ENCODE assay signal across 11 cellular contexts in the genomic region with DNA sequence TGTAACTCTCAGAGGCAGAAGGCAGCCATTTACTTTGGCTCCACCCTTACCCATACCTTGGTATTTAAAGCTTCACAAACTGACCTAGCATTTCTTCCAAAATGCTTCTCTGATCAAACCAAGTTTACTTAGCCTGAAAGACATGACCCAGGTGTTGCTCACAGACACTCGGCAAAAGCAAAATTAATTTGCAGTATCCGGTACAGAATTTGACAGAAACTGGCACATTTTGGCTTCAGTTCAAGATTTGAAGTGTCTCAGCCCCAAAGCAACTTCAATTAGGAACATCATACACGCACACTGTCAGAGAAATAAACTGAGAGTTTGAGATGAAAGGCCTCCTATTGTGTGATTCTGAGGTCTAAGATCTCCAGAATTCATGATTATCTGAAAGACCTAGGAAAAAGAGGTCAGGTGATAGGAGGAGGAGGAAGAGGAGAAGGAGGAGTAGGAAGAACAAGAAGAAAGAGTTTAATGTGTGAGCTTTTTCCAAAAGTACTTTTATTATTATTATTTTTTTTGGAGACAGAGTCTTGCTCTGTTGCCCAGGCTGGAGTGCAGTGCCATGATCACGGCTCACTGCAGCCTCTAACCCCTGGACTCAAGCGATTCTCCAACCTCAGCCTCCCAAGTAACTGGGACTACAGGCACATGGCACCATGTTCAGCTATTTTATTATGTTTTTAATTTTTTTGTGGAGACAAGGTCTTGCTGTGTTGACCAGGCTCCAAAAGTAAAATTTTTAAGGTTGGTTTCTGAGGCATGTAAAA.
DNase-seq lines count a peak whose midpoint lies in the region; ATAC-seq, FAIRE-seq and TF ChIP-seq lines count a peak whose summit lies in the region.
"Had no signal": no experiment of that assay in that cellular context is flagged by ENCODE, and none has a peak within 500 bp of the region (broad histone marks: within the 10 kb centered on the region; RNA-seq: fewer than 3 reads in every experiment).

No MANE protein-coding gene starts in this region.

- H3K9ac ChIP-seq in IMR-90 (ENCODE audit: low read depth, low read length) (no peak overlapping the region), H1 (replicated peaks in 1 of 4; ENCODE audit: extremely low read depth in 1 of 4, low read depth in 3 of 4, low read length in 3 of 4) (no peak overlapping the region)

- H2BK15ac ChIP-seq in IMR-90 (ENCODE audit: low read depth, low read length) (peak overlapping the region; percentile 47; the same call in 1 of the 3 replicates), H1 (ENCODE audit: low read length) (no peak overlapping the region)

- peaks cover 6% of the 10 kb centered on the region for H4K20me1 ChIP-seq in IMR-90 (ENCODE audit: insufficient read depth, low read length)
- no peaks in the 10 kb centered on the region for H4K20me1 ChIP-seq in H1 (replicated peaks in 1 of 2; ENCODE audit: control insufficient read depth in 1 of 2, insufficient read depth in 2 of 2, low read length in 2 of 2)

- H2AK5ac ChIP-seq in IMR-90 (ENCODE audit: low read depth, low read length), result peak overlapping the region; percentile 16
- peak overlapping the region; percentile 6; the same call in 1 of the 2 replicates for H2AK5ac ChIP-seq in H1 (ENCODE audit: low read depth, low read length)

- no peaks in the 10 kb centered on the region for H3K9me3 ChIP-seq in CD4-positive, alpha-beta T cell (ENCODE audit: control insufficient read depth, low read length)
- H3K9me3 ChIP-seq in IMR-90 (ENCODE audit: control insufficient read depth, insufficient read depth, low read length) (no peaks in the 10 kb centered on the region), H1 (ENCODE audit: insufficient read depth in 2 of 2, low read depth in 1 of 2, low read length in 1 of 2) (no peaks in the 10 kb centered on the region), psoas muscle (no peaks in the 10 kb centered on the region)
- H3K9me3 ChIP-seq: BLaER1, ovary had no signal

- peaks cover 42 to 78% of the 10 kb centered on the region in 2 experiments for H3K79me1 ChIP-seq in IMR-90 (ENCODE audit: low read depth in 1 of 2, low read length in 2 of 2)
- 0 out of 2 replicates have a peak, but pooled peaks cover 3% of the 10 kb centered on the region for H3K79me1 ChIP-seq in H1 (ENCODE audit: low read depth, low read length)

- H3K27me3 ChIP-seq in CD4-positive, alpha-beta T cell (ENCODE audit: control insufficient read depth, insufficient read depth, low read length), result no peaks in the 10 kb centered on the region
- H3K27me3 ChIP-seq in IMR-90 (ENCODE audit: control insufficient read depth, insufficient read depth, low read length) (no peaks in the 10 kb centered on the region), H1 (replicated peaks in 1 of 4; ENCODE audit: control insufficient read depth in 3 of 4, extremely low read depth in 1 of 4, insufficient read depth in 3 of 4, low read length in 3 of 4) (no peaks in the 10 kb centered on the region), psoas muscle (ENCODE audit: insufficient read depth in 3 of 3, low read length in 2 of 3) (no peaks in the 10 kb centered on the region)
- H3K27me3 ChIP-seq: BLaER1, hepatocyte, ovary had no signal

- peaks cover 70% of the 10 kb centered on the region for H3K4me1 Mint-ChIP-seq in CD4-positive, alpha-beta T cell (ENCODE audit: low read depth)

- TF ChIP-seq POLR2A in IMR-90 (IDR thresholded peaks at IDR 0.05; ENCODE audit: low read depth, low read length) (no peak), H1 (IDR thresholded peaks at IDR 0.05; ENCODE audit: control extremely low read depth in 1 of 2, low read depth in 2 of 2, low read length in 2 of 2) (no peak), H54 (IDR thresholded peaks at IDR 0.05; ENCODE audit: low read depth, low read length) (no peak)

- H3K4me1 ChIP-seq in IMR-90 (ENCODE audit: control insufficient read depth, insufficient read depth, low read length) (peaks cover 42% of the 10 kb centered on the region), H1 (replicated peaks in 1 of 4; ENCODE audit: control insufficient read depth in 3 of 4, insufficient read depth in 4 of 4, low read length in 3 of 4) (peaks cover 18 to 41% (median 31%) of the 10 kb centered on the region in 4 experiments), psoas muscle (peaks cover 44% of the 10 kb centered on the region)

- H3K9me1 ChIP-seq in IMR-90 (ENCODE audit: insufficient read depth, low read length), result peaks cover 35% of the 10 kb centered on the region

- H4K8ac ChIP-seq in IMR-90 (ENCODE audit: low read depth in 2 of 2, low read length in 2 of 2) (peak overlapping the region; percentile 44 to 66), H1 (ENCODE audit: extremely low read depth, insufficient read depth, low read length) (no peak overlapping the region)

- no peak for TF ChIP-seq EP300 in H1 (IDR thresholded peaks at IDR 0.05; ENCODE audit: borderline replicate concordance in 1 of 2, low read depth in 2 of 2, low read length in 2 of 2)

- H3K9me3 Mint-ChIP-seq in CD4-positive, alpha-beta T cell, result no peaks in the 10 kb centered on the region

- no peaks in the 10 kb centered on the region for H3K27me3 Mint-ChIP-seq in CD4-positive, alpha-beta T cell

- CTCF ChIA-PET in CD4-positive, alpha-beta T cell (lab: Charles Lee), result interaction anchor here (0.9 to 1.8 kb wide), 2 partner anchors 18 to 52 kb away, joined by 3 to 4 read pairs; no protein-coding TSS in a partner anchor
- CTCF ChIA-PET in IMR-90 (lab: Yijun Ruan, JAX) (no interaction called here), H1 (lab: Charles Lee; ENCODE audit: partially characterized antibody) (interaction anchor here (1.0 to 2.0 kb wide), 9 partner anchors 9 to 388 kb away, joined by 3 to 10 read pairs (median 5); no protein-coding TSS in a partner anchor)

- H3K23ac ChIP-seq in IMR-90 (ENCODE audit: low read depth, low read length) (peak overlapping the region; percentile 5; the same call in 1 of the 2 replicates), H1 (ENCODE audit: insufficient read length) (no peak overlapping the region)

- H3K27ac Mint-ChIP-seq in CD4-positive, alpha-beta T cell, result peak overlapping the region; percentile 45

- H3K4me3 ChIP-seq in IMR-90 (ENCODE audit: insufficient read depth, low read depth, low read length), result no peak overlapping the region
- H3K4me3 ChIP-seq in H1 (ENCODE audit: extremely low read depth in 1 of 4, insufficient read depth in 2 of 4, low read depth in 3 of 4, low read length in 4 of 4), result no peak overlapping the region
- H3K4me3 ChIP-seq in psoas muscle, result no peak overlapping the region
- H3K4me3 ChIP-seq: BLaER1, hepatocyte, ovary had no signal

- peaks cover 0 to 27% of the 10 kb centered on the region in 2 experiments; a peak in 2 of 4 replicates for H3K79me2 ChIP-seq in H1 (ENCODE audit: control insufficient read depth in 1 of 2, insufficient read depth in 2 of 2, low read length in 2 of 2)

- H2BK5ac ChIP-seq in IMR-90 (ENCODE audit: low read depth, low read length, poor library complexity, severe bottlenecking), result peak overlapping the region; percentile 12
- H2BK5ac ChIP-seq in H1 (ENCODE audit: low read depth, low read length), result peak overlapping the region; percentile 78; the same call in 1 of the 2 replicates

- no TSS peak for BruUV-seq in IMR-90 (replicated peaks; lab: Mats Ljungman, UMichigan)

- H2BK20ac ChIP-seq in IMR-90 (ENCODE audit: low read depth, low read length) (peak overlapping the region; percentile 8; the same call in 1 of the 2 replicates), H1 (ENCODE audit: low read length) (no peak overlapping the region)

- H3K36me3 Mint-ChIP-seq in CD4-positive, alpha-beta T cell (ENCODE audit: low read depth), result peaks cover 22% of the 10 kb centered on the region

- H3K56ac ChIP-seq in IMR-90 (ENCODE audit: extremely low read depth, insufficient read depth, low read length) (no peak overlapping the region), H1 (replicated peaks; ENCODE audit: insufficient read length, low read depth, low read length) (no peak overlapping the region)

- no peak overlapping the region for H4K5ac ChIP-seq in IMR-90 (ENCODE audit: low read depth, low read length)
- no peak overlapping the region for H4K5ac ChIP-seq in H1 (ENCODE audit: insufficient read length, low read depth, low read length)

- H3K18ac ChIP-seq in IMR-90 (ENCODE audit: low read depth, low read length) (0 out of 2 replicates have a peak overlapping the region, but pooled peaks have one; percentile 39), H1 (ENCODE audit: extremely low read depth, low read length) (peak overlapping the region; percentile 9; the same call in 1 of the 2 replicates)

- no peak overlapping the region for H2AK9ac ChIP-seq in IMR-90 (replicated peaks; ENCODE audit: low read depth, low read length, poor library complexity)

- WGBS in IMR-90 (ENCODE audit: extremely low coverage in 2 of 2, insufficient read length in 1 of 2), 2 experiments, result 30% methylated on average over 2 of the region's 5 CpGs; no CpG with 5 or more reads in 1 of the 2 experiments
- WGBS in H1 (ENCODE audit: extremely low coverage in 1 of 2, insufficient coverage in 1 of 2, insufficient read length in 1 of 2, insufficient replicate concordance in 2 of 2, low coverage in 1 of 2, low lambda C conversion rate in 2 of 2, missing lambda C conversion rate in 1 of 2), 2 experiments, result 77% methylated on average over 5 of the region's 5 CpGs; no CpG with 5 or more reads in 1 of the 2 experiments
- 72 to 78% (median 74%) methylated on average over 5 of the region's 5 CpGs for WGBS in psoas muscle, 3 donors

- no peak for TF ChIP-seq CTCF in CD4-positive, alpha-beta T cell (IDR thresholded peaks at IDR 0.05)
- no peak for TF ChIP-seq CTCF in IMR-90 (conservative IDR thresholded peaks at IDR 0.05; ENCODE audit: low read depth, low read length)
- no peak for TF ChIP-seq CTCF in H1 (IDR thresholded peaks at IDR 0.05; ENCODE audit: control extremely low read depth in 1 of 3, insufficient read depth in 1 of 3, low read depth in 1 of 3, low read length in 3 of 3)
- no peak for TF ChIP-seq CTCF in psoas muscle (IDR thresholded peaks at IDR 0.05)

- in situ Hi-C loops in IMR-90 (cut with MboI; ENCODE audit: low sequenced_read_pairs), result no loop called here

- H3K4me3 Mint-ChIP-seq in CD4-positive, alpha-beta T cell, result no peak overlapping the region

- DNase-seq in CD4-positive, alpha-beta T cell, result no peak
- DNase-seq in IMR-90 (no peak), H1 (ENCODE audit: low read depth in 1 of 2, low spot score in 2 of 2) (no peak), psoas muscle (no peak), NCI-H146 treated with DMSO at 0.1 percent for 48 hours (lab: John Stamatoyannopoulos, UW; ENCODE audit: unreplicated experiment) (no peak), H54 (ENCODE audit: insufficient read length, low spot score) (no peak)

- FAIRE-seq in H1 (lab: Jason Lieb, UNC) (no peak), H54 (lab: Jason Lieb, UNC) (no peak)

- H2BK120ac ChIP-seq in IMR-90 (ENCODE audit: low read depth, low read length) (peak overlapping the region; percentile 63), H1 (replicated peaks; ENCODE audit: low read depth, low read length) (no peak overlapping the region)

- no peak overlapping the region for H3K14ac ChIP-seq in IMR-90 (replicated peaks; ENCODE audit: low read depth, low read length)
- H3K14ac ChIP-seq in H1 (ENCODE audit: insufficient read length), result no peak overlapping the region

- H3K4me2 ChIP-seq in IMR-90 (ENCODE audit: low read depth, low read length), result no peak overlapping the region
- H3K4me2 ChIP-seq in H1 (ENCODE audit: insufficient read depth in 1 of 2, low read depth in 2 of 2, low read length in 2 of 2), result peak overlapping the region; percentile 63 to 68; a peak in 3 of 4 replicates
- H3K4me2 ChIP-seq: hepatocyte had no signal

- H3K23me2 ChIP-seq in H1 (ENCODE audit: low read depth, low read length), result no peaks in the 10 kb centered on the region

- ATAC-seq in CD4-positive, alpha-beta T cell (ENCODE audit: poor library complexity), result peak; percentile 39
- ATAC-seq in IMR-90 (ENCODE audit: low read depth) (no peak), psoas muscle (no peak), HG02938 (IDR thresholded peaks at IDR 0.05; ENCODE audit: unreplicated experiment) (no peak), GM21360 (IDR thresholded peaks at IDR 0.05; ENCODE audit: unreplicated experiment) (no peak)

- TF ChIP-seq RAD21 in IMR-90 (IDR thresholded peaks at IDR 0.05; ENCODE audit: low read length) (no peak), H1 (IDR thresholded peaks at IDR 0.05 in 1 of 2, conservative IDR thresholded peaks at IDR 0.05 in 1 of 2; ENCODE audit: low read depth in 2 of 2, low read length in 2 of 2) (no peak)

- H3K27ac ChIP-seq in CD4-positive, alpha-beta T cell (ENCODE audit: low read depth, low read length), result no peak overlapping the region
- peak overlapping the region; percentile 45; the same call in 1 of the 2 replicates for H3K27ac ChIP-seq in IMR-90 (ENCODE audit: insufficient read depth, low read length)
- peak overlapping the region; percentile 47; the same call in 1 of the 2 replicates for H3K27ac ChIP-seq in H1 (ENCODE audit: low read depth, low read length)
- H3K27ac ChIP-seq in psoas muscle, result peak overlapping the region; percentile 76
- H3K27ac ChIP-seq: BLaER1, hepatocyte had no signal

- POLR2A ChIA-PET in CD4-positive, alpha-beta T cell (lab: Charles Lee), result interaction anchor here (1.7 kb wide), 1 partner anchor 8 kb away, joined by 4 read pairs; no protein-coding TSS in a partner anchor
- POLR2A ChIA-PET in IMR-90 (lab: Charles Lee; ENCODE audit: unreplicated experiment), result interaction anchor here (0.5 kb wide), 1 partner anchor 21 kb away, joined by 10 read pairs; no protein-coding TSS in a partner anchor
- POLR2A ChIA-PET in H1 (lab: Charles Lee; ENCODE audit: partially characterized antibody), result interaction anchor here (0.8 kb wide), 1 partner anchor 12 kb away, joined by 4 read pairs; no protein-coding TSS in a partner anchor

- H4K91ac ChIP-seq in IMR-90 (ENCODE audit: insufficient read depth, low read depth, low read length) (peak overlapping the region; percentile 24; the same call in 1 of the 2 replicates), H1 (replicated peaks; ENCODE audit: insufficient read length, low read length) (no peak overlapping the region)

- no peak overlapping the region for H2BK12ac ChIP-seq in H1 (ENCODE audit: low read depth, low read length)

- H2AFZ ChIP-seq in IMR-90 (replicated peaks; ENCODE audit: low read length, poor library complexity) (no peak overlapping the region), H1 (ENCODE audit: low read length) (no peak overlapping the region)
- H2AFZ ChIP-seq: hepatocyte had no signal

- dilution Hi-C loops in IMR-90 (cut with HindIII; ENCODE audit: low sequenced_read_pairs, unreplicated experiment), result no loop called here

- H3K36me3 ChIP-seq in IMR-90 (ENCODE audit: control insufficient read depth, insufficient read depth, low read length), result peaks cover 3% of the 10 kb centered on the region
- no peaks in the 10 kb centered on the region; a peak in 1 of 8 replicates for H3K36me3 ChIP-seq in H1 (ENCODE audit: control insufficient read depth in 2 of 4, insufficient read depth in 4 of 4, low read length in 3 of 4)
- peaks cover 0 to 11% of the 10 kb centered on the region in 2 donors for H3K36me3 ChIP-seq in psoas muscle (ENCODE audit: insufficient read depth in 1 of 2, low read depth in 1 of 2)
- H3K36me3 ChIP-seq: ovary had no signal

- H3K4ac ChIP-seq in IMR-90 (ENCODE audit: low read depth, low read length) (no peak overlapping the region), H1 (replicated peaks; ENCODE audit: insufficient read length, low read depth, low read length) (no peak overlapping the region)

- intact Hi-C loops in CD4-positive, alpha-beta T cell (cut with DNase I, micrococcal nuclease), result loop anchor here in 1 of 2 experiments (2.0 kb wide), 1 partner anchor 73 kb away; no protein-coding TSS in a partner anchor
- intact Hi-C loops in IMR-90 (cut with micrococcal nuclease), result loop anchor here (2.0 to 10.0 kb wide), 3 partner anchors 39 to 393 kb away; a partner anchor contains a TSS
- intact Hi-C loops in psoas muscle (cut with DNase I), result loop anchor here in 1 of 2 donors (10.0 kb wide), 1 partner anchor 213 kb away; no protein-coding TSS in a partner anchor
